ENCODE assay signal across 12 cellular contexts in the genomic region with DNA sequence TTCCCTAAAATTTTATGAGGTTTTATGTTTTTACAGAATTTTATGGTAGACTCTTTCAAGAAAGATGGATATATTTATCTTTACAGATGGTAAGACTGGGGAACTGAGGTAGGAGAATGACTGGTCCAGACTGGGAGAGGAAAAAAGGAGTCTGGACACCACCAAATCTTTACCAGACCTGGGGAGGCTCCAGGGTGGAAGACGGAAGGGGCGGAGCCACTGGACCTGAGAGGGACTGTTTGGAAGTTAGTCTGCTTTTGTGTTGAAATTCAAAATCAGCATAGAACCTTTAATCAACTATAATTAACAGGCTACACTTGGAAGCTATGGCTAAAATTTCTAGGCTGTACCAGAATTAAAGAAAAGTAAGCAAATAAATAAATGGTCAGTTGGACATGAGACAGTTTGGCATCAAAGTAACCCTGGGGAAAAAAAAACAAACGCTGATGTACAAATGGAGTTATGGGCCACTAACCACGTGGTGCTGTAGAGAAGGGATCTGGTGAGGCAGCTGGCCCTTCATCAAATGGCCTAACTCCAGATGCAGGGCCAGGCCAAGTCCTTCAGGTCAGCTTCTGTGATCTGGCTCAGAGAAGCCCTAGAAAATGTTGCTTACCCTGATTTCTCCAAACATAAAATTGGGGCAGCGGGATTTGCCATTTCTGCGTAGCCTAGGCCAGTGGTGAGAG.
A peak's percentile ranks its signal among the peaks of the same experiment; 100 is the strongest.
DNase-seq lines count a peak whose midpoint lies in the region; ATAC-seq and TF ChIP-seq lines count a peak whose summit lies in the region.
"Had no signal": no experiment of that assay in that cellular context is flagged by ENCODE, and none has a peak within 500 bp of the region (broad histone marks: within the 10 kb centered on the region; RNA-seq: fewer than 3 reads in every experiment).

No MANE protein-coding gene starts in this region.

- intact Hi-C loops in lower leg skin (cut with DNase I; ENCODE audit: low total_unique reads), result no loop called here

- H3K4me3 ChIP-seq in MG63 (no peak overlapping the region), coronary artery (no peak overlapping the region), lower leg skin (ENCODE audit: low read depth, poor library complexity, severe bottlenecking) (no peak overlapping the region), thoracic aorta (no peak overlapping the region)

- DNase-seq in MG63 (peak; percentile 87), coronary artery (ENCODE audit: low spot score) (no peak), lower leg skin (ENCODE audit: low spot score in 2 of 2) (peak; percentile 39 to 89), thoracic aorta (ENCODE audit: low spot score) (peak; percentile 50), NCI-H146 (lab: John Stamatoyannopoulos, UW) (no peak)
- DNase-seq: brain microvascular endothelial cell; NCI-H524; stimulated activated naive CD4-positive, alpha-beta T cell had no signal

- H3K9me3 ChIP-seq in MG63, result no peaks in the 10 kb centered on the region
- H3K9me3 ChIP-seq in thoracic aorta, result no peaks in the 10 kb centered on the region

- H3K4me1 ChIP-seq in thoracic aorta (ENCODE audit: control insufficient read depth in 1 of 2, low read depth in 2 of 2), result peaks cover 16 to 30% of the 10 kb centered on the region in 2 donors

- TF ChIP-seq CTCF in coronary artery (IDR thresholded peaks at IDR 0.05), result no peak
- no peak for TF ChIP-seq CTCF in lower leg skin (IDR thresholded peaks at IDR 0.05)
- TF ChIP-seq CTCF in thoracic aorta (IDR thresholded peaks at IDR 0.05), result no peak

- H3K36me3 ChIP-seq in MG63, result no peaks in the 10 kb centered on the region
- H3K36me3 ChIP-seq in thoracic aorta, result no peaks in the 10 kb centered on the region
- H3K36me3 ChIP-seq: brain microvascular endothelial cell had no signal

- 29 to 32% methylated on average over 6 of the region's 6 CpGs for WGBS in lower leg skin, 2 donors

- peak overlapping the region; percentile 58 to 65 for H3K27ac ChIP-seq in coronary artery
- peak overlapping the region; percentile 34 to 49 for H3K27ac ChIP-seq in thoracic aorta
- H3K27ac ChIP-seq: brain microvascular endothelial cell, epithelial cell of prostate had no signal

- H3K27me3 ChIP-seq in MG63 (no peaks in the 10 kb centered on the region), thoracic aorta (replicated peaks; ENCODE audit: insufficient read depth) (no peaks in the 10 kb centered on the region)
- H3K27me3 ChIP-seq: brain microvascular endothelial cell had no signal

- peak; percentile 52 for ATAC-seq in thoracic aorta (ENCODE audit: insufficient number of reproducible peaks, low FRiP score, low read depth)
- ATAC-seq in HG02885 (IDR thresholded peaks at IDR 0.05; ENCODE audit: poor library complexity, unreplicated experiment), result no peak
- ATAC-seq in GM18873 (IDR thresholded peaks at IDR 0.05; ENCODE audit: low FRiP score, unreplicated experiment), result no peak
- ATAC-seq in GM18868 (IDR thresholded peaks at IDR 0.05; ENCODE audit: unreplicated experiment), result no peak

- TF ChIP-seq POLR2A in lower leg skin (IDR thresholded peaks at IDR 0.05), result no peak

Comparison
In these comparisons a context has a peak if more than half of its experiments do, and no peak if none do; other contexts are left out.
1. DNase-seq: peak in MG63 (single experiment), lower leg skin (2 of 2) and thoracic aorta (single experiment); none in coronary artery (single experiment) and NCI-H146 (single experiment).